Comparison of ENCODE assay signal across 22 cellular contexts in the genomic region with DNA sequence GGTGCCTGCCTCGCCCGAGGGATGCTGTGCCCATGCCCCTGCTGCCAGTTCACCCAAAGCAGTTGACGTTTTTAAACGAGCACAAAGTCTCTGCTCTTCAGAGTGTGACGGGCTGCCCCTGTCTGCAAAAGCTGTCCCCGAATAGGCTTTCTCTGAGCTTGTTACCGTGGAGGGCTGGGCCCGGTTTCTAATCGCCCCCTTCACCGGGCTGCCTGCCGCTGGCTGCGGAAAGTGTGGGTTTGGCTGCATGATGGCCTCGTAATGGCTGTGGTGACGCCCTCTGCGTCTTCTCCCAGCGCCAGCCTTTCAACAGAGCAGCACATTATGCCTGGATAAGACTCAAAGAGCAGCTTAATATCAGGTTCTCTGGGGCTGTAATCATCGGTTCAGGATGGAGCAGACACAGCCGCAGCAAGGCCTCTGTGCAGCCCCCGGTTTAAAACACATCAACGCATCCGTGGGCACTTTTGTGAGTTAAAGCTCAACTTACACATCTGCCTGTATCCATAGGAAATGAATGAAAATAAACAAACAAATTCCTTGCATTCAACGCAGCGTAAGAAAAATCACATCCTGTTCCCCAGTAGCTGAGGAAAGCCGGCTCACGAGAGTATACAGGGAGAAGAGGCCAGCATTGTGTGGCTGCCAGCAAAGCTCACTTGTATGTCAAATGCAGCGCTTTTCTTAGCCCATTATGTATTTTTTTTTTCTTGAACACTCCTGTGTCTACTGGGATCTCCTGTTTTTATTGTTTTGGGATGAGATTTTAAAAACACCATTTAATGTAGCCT.
A peak's percentile ranks its signal among the peaks of the same experiment; 100 is the strongest.
DNase-seq lines count a peak whose midpoint lies in the region; ATAC-seq and TF ChIP-seq lines count a peak whose summit lies in the region.
"Had no signal": no experiment of that assay in that cellular context is flagged by ENCODE, and none has a peak within 500 bp of the region (broad histone marks: within the 10 kb centered on the region; RNA-seq: fewer than 3 reads in every experiment).

No MANE protein-coding gene starts in this region.

- DNase-seq in NCI-H1436 (lab: John Stamatoyannopoulos, UW) (peak; percentile 36), NCI-H1436 treated with DMSO at 0.1 percent for 48 hours (lab: John Stamatoyannopoulos, UW) (no peak), RWPE2 (ENCODE audit: low spot score) (no peak), foreskin melanocyte (peak; percentile 79), retina (peak; percentile 52), dermis blood vessel endothelial cell (no peak), KG1 (lab: John Stamatoyannopoulos, UW) (no peak), DMS53 treated with DMSO at 0.1 percent for 48 hours (lab: John Stamatoyannopoulos, UW; ENCODE audit: unreplicated experiment) (no peak)
- DNase-seq: activated CD4-positive, alpha-beta T cell treated with anti-CD3 and anti-CD28 coated beads for 36 hours; effector CD4-positive, alpha-beta T cell; kidney; NCI-H1048; NCI-H446; spleen; stimulated activated naive B cell treated with anti-CD40 and anti-IgM and Interleukin-4, amounts not matched to agents 10 μg/mL and 1 μg/mL and 100 μg/mL, for 72 hours; T-helper 9 cell; upper lobe of left lung had no signal

- H3K4me1 ChIP-seq in RWPE2 (ENCODE audit: insufficient read depth, poor library complexity, severe bottlenecking) = no peaks in the 10 kb centered on the region
- H3K4me1 ChIP-seq: parathyroid adenoma, spleen, upper lobe of left lung had no signal

- ATAC-seq in RWPE2 (ENCODE audit: low read depth) = peak; percentile 27; the same call in 1 of the 3 replicates
- ATAC-seq: activated CD4-positive, alpha-beta T cell treated with anti-CD3 and anti-CD28 coated beads for 36 hours; stimulated activated naive B cell treated with anti-CD40 and anti-IgM and Interleukin-4, amounts not matched to agents 10 μg/mL and 1 μg/mL and 100 μg/mL, for 72 hours had no signal

- no peaks in the 10 kb centered on the region for H3K9me3 ChIP-seq in RWPE2 (ENCODE audit: severe bottlenecking)
- H3K9me3 ChIP-seq: BLaER1, upper lobe of left lung had no signal

- no peaks in the 10 kb centered on the region for H3K36me3 ChIP-seq in RWPE2 (ENCODE audit: low read depth)
- H3K36me3 ChIP-seq: BLaER1, spleen, upper lobe of left lung had no signal

- H3K4me3 ChIP-seq in RWPE2 (ENCODE audit: severe bottlenecking) = no peak overlapping the region
- H3K4me3 ChIP-seq: BLaER1, hepatocyte, spleen, upper lobe of left lung had no signal

- H3K27ac ChIP-seq in RWPE2 (ENCODE audit: poor library complexity, severe bottlenecking) = no peak overlapping the region
- H3K27ac ChIP-seq: 22Rv1, BLaER1, hepatocyte, HL-60, parathyroid adenoma, spleen, upper lobe of left lung had no signal

- no peaks in the 10 kb centered on the region for H3K27me3 ChIP-seq in RWPE2 (ENCODE audit: insufficient read depth, poor library complexity, severe bottlenecking)
- H3K27me3 ChIP-seq: BLaER1, hepatocyte, upper lobe of left lung had no signal

- TF ChIP-seq CTCF in RWPE2 (IDR thresholded peaks at IDR 0.05; ENCODE audit: poor library complexity, severe bottlenecking) = no peak

Comparison
In these comparisons a context has a peak if more than half of its experiments do, and no peak if none do; other contexts are left out.
1. DNase-seq: peak in NCI-H1436 (single experiment), foreskin melanocyte (single experiment) and retina (single experiment); none in NCI-H1436 treated with DMSO at 0.1 percent for 48 hours (single experiment), RWPE2 (single experiment), dermis blood vessel endothelial cell (single experiment), KG1 (single experiment) and DMS53 treated with DMSO at 0.1 percent for 48 hours (single experiment).